In genomic region chr2:624551-625347, GRCh38 we compare ENCODE assay signal across 17 cellular contexts. TPM values are rescaled to one million over a fixed set of nuclear protein-coding genes. Genes with fewer than 3 reads are reported as not detected.
DNase-seq lines count a peak whose midpoint lies in the region; ATAC-seq, FAIRE-seq and TF ChIP-seq lines count a peak whose summit lies in the region.
"Had no signal": no experiment of that assay in that cellular context is flagged by ENCODE, and none has a peak within 500 bp of the region (broad histone marks: within the 10 kb centered on the region; RNA-seq: fewer than 3 reads in every experiment).

No MANE protein-coding gene starts in this region.

- no peak overlapping the region for H2AFZ ChIP-seq in HepG2 (ENCODE audit: low read length)
- H2AFZ ChIP-seq: GM23248 had no signal

- H3K9me3 Mint-ChIP-seq in activated CD8-positive, alpha-beta memory T cell treated with anti-CD3 and anti-CD28 coated beads, Interleukin-2, amount 10 ng/mL, durations not matched to agents 7 days and 5 days (ENCODE audit: low read depth): no peaks in the 10 kb centered on the region
- no peaks in the 10 kb centered on the region for H3K9me3 Mint-ChIP-seq in type B pancreatic cell
- H3K9me3 Mint-ChIP-seq: CD4-positive, alpha-beta memory T cell had no signal

- CTCF ChIA-PET in activated CD8-positive, alpha-beta memory T cell treated with anti-CD3 and anti-CD28 coated beads, Interleukin-2, amount 10 ng/mL, durations not matched to agents 7 days and 5 days (lab: Charles Lee): no interaction called here
- CTCF ChIA-PET in HepG2 (lab: Yijun Ruan, JAX; ENCODE audit: low intra/inter-chr PET ratio, low total read pairs): no interaction called here

- no peak overlapping the region for H3K4me3 Mint-ChIP-seq in activated CD8-positive, alpha-beta memory T cell treated with anti-CD3 and anti-CD28 coated beads, Interleukin-2, amount 10 ng/mL, durations not matched to agents 7 days and 5 days
- no peak overlapping the region for H3K4me3 Mint-ChIP-seq in type B pancreatic cell
- H3K4me3 Mint-ChIP-seq: CD4-positive, alpha-beta memory T cell had no signal

- WGBS in HepG2 (ENCODE audit: low lambda C conversion rate): 8% methylated on average over 11 of the region's 11 CpGs

- POLR2A ChIA-PET in HepG2 (lab: Yijun Ruan, JAX): no interaction called here

- H3K27me3 Mint-ChIP-seq in activated CD8-positive, alpha-beta memory T cell treated with anti-CD3 and anti-CD28 coated beads, Interleukin-2, amount 10 ng/mL, durations not matched to agents 7 days and 5 days: peaks cover 1% of the 10 kb centered on the region
- H3K27me3 Mint-ChIP-seq in type B pancreatic cell: peaks cover 7% of the 10 kb centered on the region

- no peaks in the 10 kb centered on the region for H3K4me1 Mint-ChIP-seq in activated CD8-positive, alpha-beta memory T cell treated with anti-CD3 and anti-CD28 coated beads, Interleukin-2, amount 10 ng/mL, durations not matched to agents 7 days and 5 days
- H3K4me1 Mint-ChIP-seq in type B pancreatic cell (ENCODE audit: unreplicated experiment): peaks cover 12% of the 10 kb centered on the region
- H3K4me1 Mint-ChIP-seq: CD4-positive, alpha-beta memory T cell had no signal

- ATAC-seq in activated CD8-positive, alpha-beta memory T cell treated with anti-CD3 and anti-CD28 coated beads, Interleukin-2, amount 10 ng/mL, durations not matched to agents 7 days and 5 days: no peak
- ATAC-seq in HG03439 (IDR thresholded peaks at IDR 0.05; ENCODE audit: unreplicated experiment) (no peak), HepG2 (no peak)
- ATAC-seq: A549, GM12878, HCT116 had no signal

- no peak for TF ChIP-seq CTCF in coronary artery (IDR thresholded peaks at IDR 0.05)
- TF ChIP-seq CTCF in type B pancreatic cell (conservative IDR thresholded peaks at IDR 0.05): no peak
- TF ChIP-seq CTCF in HepG2 (CRISPR knock-in tag; IDR thresholded peaks at IDR 0.05): no peak

- no peaks in the 10 kb centered on the region for H3K9me3 ChIP-seq in HepG2 (ENCODE audit: low read length)
- H3K9me3 ChIP-seq: BE2C had no signal

- H3K4me3 ChIP-seq in coronary artery: no peak overlapping the region
- H3K4me3 ChIP-seq in HepG2 (replicated peaks in 1 of 3; ENCODE audit: insufficient read depth in 1 of 3, low read depth in 2 of 3, low read length in 3 of 3): no peak overlapping the region
- H3K4me3 ChIP-seq: A549, GM12878, GM23248 had no signal

- no peak overlapping the region for H3K27ac Mint-ChIP-seq in activated CD8-positive, alpha-beta memory T cell treated with anti-CD3 and anti-CD28 coated beads, Interleukin-2, amount 10 ng/mL, durations not matched to agents 7 days and 5 days
- no peak overlapping the region for H3K27ac Mint-ChIP-seq in type B pancreatic cell
- H3K27ac Mint-ChIP-seq: CD4-positive, alpha-beta memory T cell had no signal

- in situ Hi-C loops in HepG2 (cut with HindIII; ENCODE audit: extremely low pct_ligation_motif_present, low pct_unique_long_range_greater_than_20kb): no loop called here

- no peak overlapping the region for H3K4me2 ChIP-seq in HepG2 (ENCODE audit: low read depth, low read length)
- H3K4me2 ChIP-seq: A549 had no signal

- H3K36me3 Mint-ChIP-seq in activated CD8-positive, alpha-beta memory T cell treated with anti-CD3 and anti-CD28 coated beads, Interleukin-2, amount 10 ng/mL, durations not matched to agents 7 days and 5 days: no peaks in the 10 kb centered on the region
- H3K36me3 Mint-ChIP-seq in type B pancreatic cell: peaks cover 2% of the 10 kb centered on the region
- H3K36me3 Mint-ChIP-seq: CD4-positive, alpha-beta memory T cell had no signal

- H4K20me1 ChIP-seq in HepG2 (ENCODE audit: insufficient read depth, low read length): no peaks in the 10 kb centered on the region

- H3K9ac ChIP-seq in HepG2 (ENCODE audit: insufficient read depth, low read depth, low read length): no peak overlapping the region
- H3K9ac ChIP-seq: GM23248 had no signal

- no peak for TF ChIP-seq POLR2A in HepG2 (IDR thresholded peaks at IDR 0.05; ENCODE audit: insufficient read depth in 1 of 2, low read depth in 2 of 2, low read length in 2 of 2)

- H3K27ac ChIP-seq in coronary artery: no peak overlapping the region
- no peak overlapping the region for H3K27ac ChIP-seq in HepG2 (ENCODE audit: extremely low read length, insufficient read depth, low read length)
- H3K27ac ChIP-seq: A549, C4-2B, GM23248 had no signal

- H3K36me3 ChIP-seq in HepG2 (replicated peaks in 1 of 2; ENCODE audit: control insufficient read depth in 1 of 2, insufficient read depth in 2 of 2, low read length in 2 of 2): no peaks in the 10 kb centered on the region
- H3K36me3 ChIP-seq: BE2C had no signal

- TF ChIP-seq EP300 in HepG2 (IDR thresholded peaks at IDR 0.05; ENCODE audit: low read depth in 2 of 2, low read length in 2 of 2) (no peak), HepG2 (CRISPR knock-in tag; IDR thresholded peaks at IDR 0.05; ENCODE audit: borderline replicate concordance) (no peak)

- no peaks in the 10 kb centered on the region for H3K79me2 ChIP-seq in HepG2 (ENCODE audit: insufficient read depth, low read length)

- peak; percentile 9 for DNase-seq in activated CD8-positive, alpha-beta memory T cell treated with anti-CD3 and anti-CD28 coated beads, Interleukin-2, amount 10 ng/mL, durations not matched to agents 7 days and 5 days
- DNase-seq in activated CD8-positive, alpha-beta memory T cell treated with anti-CD3 and anti-CD28 coated beads, Interleukin-2, amount 50 U/mL, for 4 hours: no peak
- DNase-seq in coronary artery (ENCODE audit: low spot score) (peak; percentile 29), mucosa of gallbladder (ENCODE audit: low spot score) (peak; percentile 4), type B pancreatic cell (ENCODE audit: extremely low spot score, unreplicated experiment) (peak; percentile 53), HepG2 (ENCODE audit: low spot score) (no peak)
- DNase-seq: BE2C; CD4-positive, alpha-beta memory T cell; DMS79; GM23248 had no signal

- no TSS peak for BruUV-seq in HepG2 (replicated peaks; lab: Mats Ljungman, UMichigan)

- H3K4me1 ChIP-seq in HepG2 (ENCODE audit: insufficient read depth, low read length): no peaks in the 10 kb centered on the region
- H3K4me1 ChIP-seq: A549 had no signal

- peaks cover 7 to 64% of the 10 kb centered on the region in 2 experiments; a peak in 4 of 5 replicates for H3K27me3 ChIP-seq in HepG2 (ENCODE audit: control insufficient read depth in 1 of 2, insufficient read depth in 2 of 2, low read length in 2 of 2)
- H3K27me3 ChIP-seq: BE2C had no signal

- no peak for FAIRE-seq in HepG2 (lab: Jason Lieb, UNC)
- FAIRE-seq: A549, GM12878, GM18507, H54 had no signal

- TF ChIP-seq RAD21 in HepG2 (CRISPR knock-in tag; IDR thresholded peaks at IDR 0.05): no peak

- intact Hi-C loops in HepG2 (cut with micrococcal nuclease; ENCODE audit: unreplicated experiment): no loop called here

TF ChIP-seq in HepG2, 621 proteins besides CTCF, POLR2A, EP300 and RAD21 (continues in another document):
- no peak for TF ChIP-seq DBP (CRISPR knock-in tag; IDR thresholded peaks at IDR 0.05; ENCODE audit: not compliant biosample characterization)
- TF ChIP-seq NFKBIZ (CRISPR knock-in tag; IDR thresholded peaks at IDR 0.05): no peak
- no peak for TF ChIP-seq HNRNPLL (IDR thresholded peaks at IDR 0.05; ENCODE audit: low read depth, low read length, poor library complexity, severe bottlenecking)
- no peak for TF ChIP-seq FOXJ3 (CRISPR knock-in tag; IDR thresholded peaks at IDR 0.05; ENCODE audit: borderline replicate concordance)
- TF ChIP-seq GLMP (CRISPR knock-in tag; IDR thresholded peaks at IDR 0.05; ENCODE audit: borderline replicate concordance): no peak

RNA-seq across cellular contexts. Expression of gene TMEM18, which starts 52.5 kb away (rescaled TPM):
- 10 to 100 TPM; 22.1 to 25.6 TPM for total RNA-seq in activated CD8-positive, alpha-beta memory T cell treated with anti-CD3 and anti-CD28 coated beads, Interleukin-2, amount 10 ng/mL, durations not matched to agents 7 days and 5 days
- total RNA-seq in mucosa of gallbladder (18.6 TPM), type B pancreatic cell (ENCODE audit: low replicate concordance) (22.8 and 27.4 TPM in 2 replicates), HepG2 (2016; rRNA removed; fragmentation: Illumina TruSeq; extraction: Trizol) (39.7 and 45.9 TPM in 2 replicates)
- total RNA-seq in HepG2 (2016; cell fraction: cytosol; rRNA removed; fragmentation: Illumina TruSeq; extraction: Trizol; ENCODE audit: low read depth): 26.8 and 30.8 TPM in 2 replicates
- 36.9 and 47.1 TPM in 2 replicates for total RNA-seq in HepG2 (2016; cell fraction: insoluble cytoplasmic fraction; rRNA removed; fragmentation: Illumina TruSeq; extraction: Trizol)
- 43.7 and 45.0 TPM in 2 replicates for total RNA-seq in HepG2 (2016; cell fraction: membrane; rRNA removed; fragmentation: Illumina TruSeq; extraction: Trizol)
- 27.3 and 30.5 TPM in 2 replicates for total RNA-seq in HepG2 (2016; cell fraction: nucleus; rRNA removed; fragmentation: Illumina TruSeq; extraction: Trizol)
- polyA plus RNA-seq in HepG2 (2011; rRNA removed): 32.1 and 49.4 TPM in 2 replicates
- polyA plus RNA-seq in HepG2 (2011; cell fraction: cytosol; rRNA removed): 33.5 and 39.5 TPM in 2 replicates
- polyA plus RNA-seq in HepG2 (2011; cell fraction: nucleus; rRNA removed): 29.6 and 38.2 TPM in 2 replicates
- 36.5 and 48.1 TPM in 2 replicates for polyA plus RNA-seq in HepG2 (2012)
- polyA plus RNA-seq in HepG2 (2016; cell fraction: cytosol; fragmentation: Illumina TruSeq; extraction: Trizol; ENCODE audit: low read depth): 37.2 and 42.5 TPM in 2 replicates
- 36.2 and 38.9 TPM in 2 replicates for polyA plus RNA-seq in HepG2 (2016; cell fraction: insoluble cytoplasmic fraction; fragmentation: Illumina TruSeq; extraction: Trizol; ENCODE audit: low read depth)
- 38.3 and 46.2 TPM in 2 replicates for polyA plus RNA-seq in HepG2 (2016; cell fraction: membrane; fragmentation: Illumina TruSeq; extraction: Trizol; ENCODE audit: low read depth)
- 49.7 and 63.7 TPM in 2 replicates for polyA plus RNA-seq in HepG2 (2016; cell fraction: nucleus; fragmentation: Illumina TruSeq; extraction: Trizol; ENCODE audit: insufficient read depth, low read depth)
- polyA minus RNA-seq in HepG2 (2011; rRNA and poly(A)+ RNA removed; ENCODE audit: low replicate concordance): 19.9 and 51.6 TPM in 2 replicates
- polyA minus RNA-seq in HepG2 (2011; cell fraction: cytosol; rRNA and poly(A)+ RNA removed): 14.5 and 14.9 TPM in 2 replicates
- 39.4 and 50.0 TPM in 2 replicates for polyA minus RNA-seq in HepG2 (2011; cell fraction: nucleus; rRNA and poly(A)+ RNA removed)

Comparison
In these comparisons a context has a peak if more than half of its experiments do, and no peak if none do; other contexts are left out.
1. DNase-seq: peak in activated CD8-positive, alpha-beta memory T cell treated with anti-CD3 and anti-CD28 coated beads, Interleukin-2, amount 10 ng/mL, durations not matched to agents 7 days and 5 days (single experiment), coronary artery (single experiment), mucosa of gallbladder (single experiment) and type B pancreatic cell (single experiment); none in activated CD8-positive, alpha-beta memory T cell treated with anti-CD3 and anti-CD28 coated beads, Interleukin-2, amount 50 U/mL, for 4 hours (single experiment) and HepG2 (single experiment).